17 cellular contexts compared by ENCODE assay signal in the genomic region with DNA sequence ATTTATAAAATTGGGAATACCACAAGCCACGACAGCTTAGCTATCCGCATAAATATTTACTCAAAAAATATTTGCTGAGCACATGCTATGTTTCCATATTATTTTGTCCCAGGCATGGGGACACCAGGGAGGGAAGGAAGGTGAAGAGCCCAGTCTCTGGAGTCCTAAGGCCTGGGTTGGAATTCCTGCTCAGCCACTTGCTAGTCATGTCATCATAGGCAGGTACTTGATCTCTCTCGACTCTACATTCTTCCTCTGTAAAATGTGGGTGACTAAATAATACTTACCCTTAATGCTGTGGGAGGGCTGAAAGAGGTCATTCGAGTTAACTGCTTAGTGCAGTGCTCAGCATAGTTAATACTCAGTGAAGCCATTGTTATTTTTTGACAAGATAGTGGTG.
"Had no signal": no experiment of that assay in that cellular context is flagged by ENCODE, and none has a peak within 500 bp of the region (broad histone marks: within the 10 kb centered on the region; RNA-seq: fewer than 3 reads in every experiment).

No MANE protein-coding gene starts in this region.

- DNase-seq: activated CD4-positive, alpha-beta T cell treated with anti-CD3 and anti-CD28 coated beads for 48 hours; activated CD4-positive, alpha-beta T cell treated with anti-CD3 and anti-CD28 coated beads, Interleukin-2, amount 50 U/mL, for 4 hours; activated CD4-positive, CD25-positive, alpha-beta regulatory T cell treated with anti-CD3 and anti-CD28 coated beads, Interleukin-2, amount 50 U/mL, for 72 hours; activated CD8-positive, alpha-beta memory T cell treated with anti-CD3 and anti-CD28 coated beads, Interleukin-2, amount 10 ng/mL, durations not matched to agents 7 days and 5 days; activated effector memory CD4-positive, alpha-beta T cell treated with anti-CD3 and anti-CD28 coated beads, Interleukin-2, amount 50 U/mL, for 16 hours; activated naive CD4-positive, alpha-beta T cell treated with Interleukin-2 at 50 U/mL for 16 hours; activated T-cell treated with anti-CD3 and anti-CD28 coated beads, Interleukin-2, amount 50 U/mL, for 24 hours; amygdala; KBM-7; NCI-H1092; NCI-H1417 treated with DMSO at 0.1 percent for 48 hours; NCI-H1694; NCI-H2029; NCI-H446; NCI-H524; PC-3; SHP77 treated with DMSO at 0.1 percent for 48 hours had no signal

- ATAC-seq: activated CD8-positive, alpha-beta memory T cell treated with anti-CD3 and anti-CD28 coated beads, Interleukin-2, amount 10 ng/mL, durations not matched to agents 7 days and 5 days; PC-3 had no signal
